In the genomic region with DNA sequence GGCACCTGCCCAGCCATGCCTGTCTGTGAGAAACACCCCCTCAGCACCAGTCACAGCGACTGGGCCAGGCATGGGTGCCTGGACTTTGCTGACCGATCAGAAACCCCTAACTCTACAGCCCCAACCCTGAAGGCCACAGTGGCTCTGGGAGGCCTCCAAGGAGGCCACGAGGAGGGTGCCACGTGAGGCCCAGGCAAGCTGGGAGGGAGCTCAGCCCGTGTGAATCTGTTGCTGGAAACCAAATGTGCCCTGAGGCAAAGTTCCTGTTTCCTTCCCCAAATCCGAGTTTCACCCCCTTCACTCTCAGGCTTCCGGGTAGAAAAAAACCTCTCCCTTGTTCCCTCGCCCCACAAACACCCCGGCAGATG, we compare ENCODE assay signal across 9 cellular contexts. TPM values are rescaled to one million over a fixed set of nuclear protein-coding genes. Genes with fewer than 3 reads are reported as not detected.
DNase-seq lines count a peak whose midpoint lies in the region; ATAC-seq and TF ChIP-seq lines count a peak whose summit lies in the region.
"Had no signal": no experiment of that assay in that cellular context is flagged by ENCODE, and none has a peak within 500 bp of the region (broad histone marks: within the 10 kb centered on the region; RNA-seq: fewer than 3 reads in every experiment).

No MANE protein-coding gene starts in this region.

- peaks cover 14% of the 10 kb centered on the region for H3K4me1 ChIP-seq in mucosa of descending colon (ENCODE audit: low read depth)
- H3K4me1 ChIP-seq in effector memory CD4-positive, alpha-beta T cell (ENCODE audit: control insufficient read depth, insufficient read depth, low read length, poor library complexity, severe bottlenecking): peaks cover 8% of the 10 kb centered on the region

- intact Hi-C loops in mucosa of descending colon (cut with DNase I, micrococcal nuclease): no loop called here

- DNase-seq in GM12865 (ENCODE audit: low read depth) (peak; percentile 74), mucosa of descending colon (peak in 2 of 3 donors; percentile 53 to 68), NCI-H345 treated with DMSO at 0.1 percent for 48 hours (lab: John Stamatoyannopoulos, UW; ENCODE audit: unreplicated experiment) (no peak), NCI-H748 (lab: John Stamatoyannopoulos, UW; ENCODE audit: unreplicated experiment) (no peak)
- no peak for DNase-seq in effector memory CD4-positive, alpha-beta T cell

- H3K27ac ChIP-seq in VCaP: peak overlapping the region; percentile 82
- H3K27ac ChIP-seq in effector memory CD4-positive, alpha-beta T cell (ENCODE audit: insufficient read depth, low read length, poor library complexity, severe bottlenecking): no peak overlapping the region
- H3K27ac ChIP-seq: epithelial cell of prostate had no signal

- H3K4me3 ChIP-seq in GM12865 (ENCODE audit: low read depth, low read length) (peak overlapping the region; percentile 52), mucosa of descending colon (no peak overlapping the region)
- H3K4me3 ChIP-seq in effector memory CD4-positive, alpha-beta T cell (ENCODE audit: insufficient read depth, low read depth, low read length, poor library complexity, severe bottlenecking): no peak overlapping the region

- no peaks in the 10 kb centered on the region for H3K9me3 ChIP-seq in mucosa of descending colon
- no peaks in the 10 kb centered on the region for H3K9me3 ChIP-seq in effector memory CD4-positive, alpha-beta T cell (ENCODE audit: control insufficient read depth, low read length)

- ATAC-seq in HG02798 (IDR thresholded peaks at IDR 0.05; ENCODE audit: poor library complexity, unreplicated experiment) (peak; percentile 8), mucosa of descending colon (no peak), HG03442 (IDR thresholded peaks at IDR 0.05; ENCODE audit: unreplicated experiment) (no peak)

- no peaks in the 10 kb centered on the region for H3K36me3 ChIP-seq in mucosa of descending colon (ENCODE audit: low read depth)
- H3K36me3 ChIP-seq in effector memory CD4-positive, alpha-beta T cell (ENCODE audit: control insufficient read depth, insufficient read depth, low read length): no peaks in the 10 kb centered on the region

- no peaks in the 10 kb centered on the region for H3K27me3 ChIP-seq in effector memory CD4-positive, alpha-beta T cell (replicated peaks; ENCODE audit: control insufficient read depth, insufficient read depth, low read length, poor library complexity, severe bottlenecking)

- TF ChIP-seq CTCF in GM12865 (IDR thresholded peaks at IDR 0.05; ENCODE audit: insufficient read depth, low read depth, low read length, missing control alignments) (no peak), VCaP (conservative IDR thresholded peaks at IDR 0.05) (no peak), mucosa of descending colon (IDR thresholded peaks at IDR 0.05) (no peak)

RNA-seq across cellular contexts. Expression of gene UNC93B1, which starts 1.3 kb away (rescaled TPM):
- 10 to 100 TPM; 30.1 to 47.5 (median 46.8) TPM for total RNA-seq in mucosa of descending colon

RNA-seq across cellular contexts. Expression of gene ALDH3B1, which starts 7.6 kb away (rescaled TPM):
- 10 to 100 TPM in 2 of 3 donors, 1 to 10 TPM in 1; 8.6 to 18.9 (median 11.5) TPM for total RNA-seq in mucosa of descending colon

RNA-seq across cellular contexts. Expression of gene NDUFS8, which starts 27.9 kb away (rescaled TPM):
- 100 to 1,000 TPM; 148 to 165 (median 162) TPM for total RNA-seq in mucosa of descending colon

RNA-seq across cellular contexts. Expression of gene TCIRG1, which starts 36.3 kb away (rescaled TPM):
- total RNA-seq in mucosa of descending colon: 100 to 1,000 TPM; 155 to 189 (median 166) TPM

Comparison
In these comparisons a context has a peak if more than half of its experiments do, and no peak if none do; other contexts are left out.
1. DNase-seq: peak in GM12865 (single experiment) and mucosa of descending colon (2 of 3); none in NCI-H345 treated with DMSO at 0.1 percent for 48 hours (single experiment), effector memory CD4-positive, alpha-beta T cell (0 of 3) and NCI-H748 (single experiment).